16 cellular contexts compared by ENCODE assay signal in genomic region chr15:50777045-50777444, GRCh38. TPM values are rescaled to one million over a fixed set of nuclear protein-coding genes. Genes with fewer than 3 reads are reported as not detected.
DNase-seq lines count a peak whose midpoint lies in the region; ATAC-seq and TF ChIP-seq lines count a peak whose summit lies in the region.
"Had no signal": no experiment of that assay in that cellular context is flagged by ENCODE, and none has a peak within 500 bp of the region (broad histone marks: within the 10 kb centered on the region; RNA-seq: fewer than 3 reads in every experiment).

No MANE protein-coding gene starts in this region.

- H3K36me3 ChIP-seq in DND-41 (ENCODE audit: insufficient read depth, low read length) = no peaks in the 10 kb centered on the region
- H3K36me3 ChIP-seq in brain microvascular endothelial cell (replicated peaks) = no peaks in the 10 kb centered on the region
- H3K36me3 ChIP-seq: SJSA1 had no signal

- H4K20me1 ChIP-seq in DND-41 (ENCODE audit: insufficient read depth, low read length) = no peaks in the 10 kb centered on the region

- POLR2A ChIA-PET in activated CD8-positive, alpha-beta T cell treated with anti-CD3 and anti-CD28 coated beads, Interleukin-2, amount 10 ng/mL, durations not matched to agents 7 days and 5 days (lab: Charles Lee) = no interaction called here

- no peak overlapping the region for H3K4me2 ChIP-seq in DND-41 (ENCODE audit: insufficient read depth, low read length)
- H3K4me2 ChIP-seq: PC-9 had no signal

- H3K9ac ChIP-seq in DND-41 (ENCODE audit: low read depth, low read length) = no peak overlapping the region

- peaks cover under 1% of the 10 kb centered on the region for H3K27me3 Mint-ChIP-seq in chondrocyte (ENCODE audit: low read depth)
- peaks cover 3% of the 10 kb centered on the region for H3K27me3 Mint-ChIP-seq in neural crest cell (ENCODE audit: low read depth)
- H3K27me3 Mint-ChIP-seq in activated CD8-positive, alpha-beta T cell treated with anti-CD3 and anti-CD28 coated beads, Interleukin-2, amount 10 ng/mL, durations not matched to agents 7 days and 5 days (ENCODE audit: low read depth) = no peaks in the 10 kb centered on the region
- H3K27me3 Mint-ChIP-seq: CD8-positive, alpha-beta memory T cell; IgD-negative memory B cell had no signal

- H3K9me3 Mint-ChIP-seq in chondrocyte (ENCODE audit: low read depth) (no peaks in the 10 kb centered on the region), neural crest cell (peaks cover 4% of the 10 kb centered on the region)
- H3K9me3 Mint-ChIP-seq in activated CD8-positive, alpha-beta T cell treated with anti-CD3 and anti-CD28 coated beads, Interleukin-2, amount 10 ng/mL, durations not matched to agents 7 days and 5 days (ENCODE audit: insufficient read depth) = no peaks in the 10 kb centered on the region
- H3K9me3 Mint-ChIP-seq: CD8-positive, alpha-beta memory T cell; IgD-negative memory B cell had no signal

- H3K4me3 ChIP-seq in DND-41 (ENCODE audit: low read depth in 1 of 2, low read length in 2 of 2) (no peak overlapping the region), brain microvascular endothelial cell (ENCODE audit: low read depth, low read length) (no peak overlapping the region)
- H3K4me3 ChIP-seq: PC-9, SJSA1 had no signal

- in situ Hi-C loops in brain microvascular endothelial cell (cut with HindIII; ENCODE audit: low pct_ligation_motif_present, low sequenced_read_pairs) = no loop called here

- H2AFZ ChIP-seq in DND-41 (ENCODE audit: low read depth, low read length) = no peak overlapping the region
- H2AFZ ChIP-seq: PC-9 had no signal

- H3K9me3 ChIP-seq in DND-41 (ENCODE audit: insufficient read depth, low read length, severe bottlenecking) = no peaks in the 10 kb centered on the region
- H3K9me3 ChIP-seq: SJSA1 had no signal

- H3K4me3 Mint-ChIP-seq in chondrocyte (ENCODE audit: unreplicated experiment) (no peak overlapping the region), neural crest cell (no peak overlapping the region)
- H3K4me3 Mint-ChIP-seq in activated CD8-positive, alpha-beta T cell treated with anti-CD3 and anti-CD28 coated beads, Interleukin-2, amount 10 ng/mL, durations not matched to agents 7 days and 5 days = no peak overlapping the region
- H3K4me3 Mint-ChIP-seq: CD8-positive, alpha-beta memory T cell; IgD-negative memory B cell had no signal

- no peaks in the 10 kb centered on the region for H3K36me3 Mint-ChIP-seq in chondrocyte (ENCODE audit: low read depth)
- no peaks in the 10 kb centered on the region for H3K36me3 Mint-ChIP-seq in neural crest cell (ENCODE audit: low read depth)
- H3K36me3 Mint-ChIP-seq in activated CD8-positive, alpha-beta T cell treated with anti-CD3 and anti-CD28 coated beads, Interleukin-2, amount 10 ng/mL, durations not matched to agents 7 days and 5 days (ENCODE audit: low read depth) = no peaks in the 10 kb centered on the region
- H3K36me3 Mint-ChIP-seq: CD8-positive, alpha-beta memory T cell; IgD-negative memory B cell had no signal

- no peak for ATAC-seq in DND-41 (ENCODE audit: insufficient read depth, low read depth)
- no peak for ATAC-seq in activated CD8-positive, alpha-beta T cell treated with anti-CD3 and anti-CD28 coated beads, Interleukin-2, amount 10 ng/mL, durations not matched to agents 7 days and 5 days

- no peaks in the 10 kb centered on the region for H3K4me1 Mint-ChIP-seq in chondrocyte (ENCODE audit: low read depth)
- H3K4me1 Mint-ChIP-seq in neural crest cell = no peaks in the 10 kb centered on the region
- H3K4me1 Mint-ChIP-seq in activated CD8-positive, alpha-beta T cell treated with anti-CD3 and anti-CD28 coated beads, Interleukin-2, amount 10 ng/mL, durations not matched to agents 7 days and 5 days (ENCODE audit: low read depth) = peaks cover 4% of the 10 kb centered on the region

- H3K4me1 ChIP-seq in DND-41 (ENCODE audit: insufficient read depth, low read length) = peaks cover 4% of the 10 kb centered on the region; the same call in 1 of the 2 replicates
- H3K4me1 ChIP-seq: SJSA1 had no signal

- no peaks in the 10 kb centered on the region for H3K79me2 ChIP-seq in DND-41 (ENCODE audit: insufficient read depth, low read length)

- no peak overlapping the region for H3K27ac Mint-ChIP-seq in chondrocyte (ENCODE audit: unreplicated experiment)
- no peak overlapping the region for H3K27ac Mint-ChIP-seq in neural crest cell (ENCODE audit: unreplicated experiment)
- H3K27ac Mint-ChIP-seq in activated CD8-positive, alpha-beta T cell treated with anti-CD3 and anti-CD28 coated beads, Interleukin-2, amount 10 ng/mL, durations not matched to agents 7 days and 5 days = no peak overlapping the region
- H3K27ac Mint-ChIP-seq: IgD-negative memory B cell had no signal

- peak; percentile 8 for TF ChIP-seq CTCF in DND-41 (IDR thresholded peaks at IDR 0.05; ENCODE audit: borderline replicate concordance, extremely low read depth, low read length, poor library complexity, severe bottlenecking)
- TF ChIP-seq CTCF in chondrocyte (IDR thresholded peaks at IDR 0.05) = peak; percentile 37
- TF ChIP-seq CTCF in neural crest cell (conservative IDR thresholded peaks at IDR 0.05) = peak; percentile 38
- no peak for TF ChIP-seq CTCF in brain microvascular endothelial cell (IDR thresholded peaks at IDR 0.05; ENCODE audit: low read depth, low read length, missing control alignments)

- H3K27ac ChIP-seq in DND-41 (ENCODE audit: low read length) (no peak overlapping the region), brain microvascular endothelial cell (no peak overlapping the region)
- H3K27ac ChIP-seq: PC-9, SJSA1 had no signal

- DNase-seq in DND-41 = no peak
- DNase-seq in NAMALWA (ENCODE audit: low spot score) = peak; percentile 18
- no peak for DNase-seq in chondrocyte (ENCODE audit: low spot score)
- DNase-seq in neural crest cell (ENCODE audit: low read depth, low spot score) = no peak
- no peak for DNase-seq in activated CD8-positive, alpha-beta T cell treated with anti-CD3 and anti-CD28 coated beads, Interleukin-2, amount 10 ng/mL, durations not matched to agents 7 days and 5 days
- no peak for DNase-seq in iPS-NIHi11 (ENCODE audit: low spot score)
- DNase-seq in brain microvascular endothelial cell = no peak
- DNase-seq: CD8-positive, alpha-beta memory T cell; DMS79; NCI-H1417 treated with DMSO at 0.1 percent for 48 hours; NCI-H2029; NCI-H2171 treated with DMSO at 0.1 percent for 48 hours; NCI-H82; PC-9 had no signal

- no peaks in the 10 kb centered on the region for H3K27me3 ChIP-seq in DND-41 (ENCODE audit: insufficient read depth, low read length, poor library complexity)
- no peaks in the 10 kb centered on the region for H3K27me3 ChIP-seq in brain microvascular endothelial cell (replicated peaks)
- H3K27me3 ChIP-seq: SJSA1 had no signal

- CTCF ChIA-PET in activated CD8-positive, alpha-beta T cell treated with anti-CD3 and anti-CD28 coated beads, Interleukin-2, amount 10 ng/mL, durations not matched to agents 7 days and 5 days (lab: Charles Lee) = no interaction called here

RNA-seq across cellular contexts. Expression of gene SPPL2A, which starts 11.5 kb away (rescaled TPM):
- 97.7 to 115 TPM (median 109 TPM) in 3 replicates for total RNA-seq in chondrocyte
- total RNA-seq in neural crest cell = 51.7 and 55.0 TPM in 2 replicates
- 10 to 100 TPM; 77.9 to 83.6 TPM for total RNA-seq in activated CD8-positive, alpha-beta T cell treated with anti-CD3 and anti-CD28 coated beads, Interleukin-2, amount 10 ng/mL, durations not matched to agents 7 days and 5 days
